8 cellular contexts compared by ENCODE assay signal in the genomic region with DNA sequence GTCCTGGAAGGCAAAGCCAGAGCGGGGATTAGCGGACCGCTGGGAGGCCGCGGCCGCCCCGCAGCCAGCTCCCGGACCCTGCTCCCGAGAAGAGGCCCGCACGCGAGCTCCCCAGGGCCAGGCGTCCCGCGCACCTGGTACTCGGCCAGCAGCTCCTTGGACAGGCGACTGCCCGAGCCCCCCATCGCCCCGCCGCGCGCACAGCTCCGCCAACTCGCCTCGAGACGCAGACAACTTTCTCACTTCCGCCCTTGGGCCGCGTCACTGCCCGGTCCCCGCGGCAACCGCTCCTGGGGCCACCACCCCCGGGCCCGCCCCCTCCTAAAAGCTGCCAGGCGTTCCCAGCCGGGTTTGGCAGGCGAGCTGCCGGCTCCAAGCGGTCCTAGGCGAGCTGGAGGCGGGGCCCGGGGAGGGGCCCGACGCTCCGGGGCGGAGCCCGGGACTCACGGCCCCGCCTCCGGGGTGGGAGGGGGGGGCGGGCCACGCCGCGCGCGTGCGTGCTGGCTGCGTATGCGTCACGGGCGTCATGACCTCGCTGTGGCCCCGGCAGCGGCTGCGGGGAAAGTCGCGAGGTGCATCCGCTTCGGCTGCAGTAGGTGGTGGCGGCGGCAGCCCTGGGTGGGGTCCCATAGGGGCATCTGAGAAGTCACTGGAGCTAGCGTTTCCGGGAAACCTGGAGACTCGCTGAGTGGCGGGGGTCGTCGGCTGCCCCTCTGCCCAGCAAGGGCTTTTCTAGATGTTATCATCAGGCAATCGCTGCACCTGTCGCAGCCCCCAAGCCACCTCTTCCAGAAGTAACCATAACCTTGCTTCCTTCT. TPM values are rescaled to one million over a fixed set of nuclear protein-coding genes. Genes with fewer than 3 reads are reported as not detected.
DNase-seq lines count a peak whose midpoint lies in the region; ATAC-seq and TF ChIP-seq lines count a peak whose summit lies in the region.

Gene CIB1 (minus strand): TSS at position 241 of the 818 bp plus-strand sequence. CDS start 56 bp downstream, at position 185.
A gene with protein sequence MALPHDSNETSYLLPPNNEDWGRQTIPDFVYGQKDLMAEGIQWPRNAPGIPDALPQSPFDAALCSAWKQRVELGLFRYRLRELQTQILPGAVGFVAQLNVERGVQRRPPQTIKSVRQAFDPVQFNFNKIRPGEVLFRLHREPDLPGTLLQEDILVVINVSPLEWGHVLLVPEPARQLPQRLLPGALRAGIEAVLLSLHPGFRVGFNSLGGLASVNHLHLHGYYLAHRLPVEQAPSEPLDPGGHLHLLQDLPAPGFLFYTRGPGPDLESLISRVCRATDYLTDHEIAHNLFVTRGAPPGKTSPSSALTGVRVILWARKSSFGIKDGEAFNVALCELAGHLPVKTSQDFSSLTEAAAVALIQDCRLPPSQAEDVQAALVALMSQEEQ (plus strand): TSS at position 509 of the 818 bp plus-strand sequence. CDS start 6,700 bp downstream, outside the sequence.

- CTCF ChIA-PET in BJ (lab: Yijun Ruan, JAX) = interaction anchor here (0.7 to 5.2 kb wide), 5 partner anchors 12 to 134 kb away, joined by 3 to 46 read pairs (median 3); no protein-coding TSS in a partner anchor
- CTCF ChIA-PET in activated CD4-positive, alpha-beta T cell treated with anti-CD3 and anti-CD28 coated beads for 36 hours (lab: Charles Lee) = interaction anchor here (0.5 to 3.0 kb wide), 16 partner anchors 12 to 811 kb away, joined by 3 to 13 read pairs (median 4); partner anchors contain the start of genes NGRN, SEMA4B, TTLL13 and ZNF710

- H3K9me3 Mint-ChIP-seq in activated CD4-positive, alpha-beta T cell treated with anti-CD3 and anti-CD28 coated beads for 36 hours (ENCODE audit: low read depth) = no peaks in the 10 kb centered on the region
- H3K9me3 Mint-ChIP-seq in chondrocyte (ENCODE audit: low read depth) = no peaks in the 10 kb centered on the region

- peak; percentile 78 for ATAC-seq in HG03457 (IDR thresholded peaks at IDR 0.05; ENCODE audit: unreplicated experiment)
- peak; percentile 82 for ATAC-seq in activated CD4-positive, alpha-beta T cell treated with anti-CD3 and anti-CD28 coated beads for 36 hours

- no peaks in the 10 kb centered on the region for H3K27me3 ChIP-seq in BJ (ENCODE audit: control insufficient read depth, insufficient read depth, low read length)

- peak within 1 kb of the TSS; percentile 97 for H3K27ac Mint-ChIP-seq in activated CD4-positive, alpha-beta T cell treated with anti-CD3 and anti-CD28 coated beads for 36 hours
- peak within 1 kb of the TSS; percentile 88 for H3K27ac Mint-ChIP-seq in chondrocyte (ENCODE audit: unreplicated experiment)

- TF ChIP-seq CTCF in BJ (IDR thresholded peaks at IDR 0.05; ENCODE audit: insufficient read depth, low read depth, low read length) = no peak
- no peak for TF ChIP-seq CTCF in chondrocyte (IDR thresholded peaks at IDR 0.05)

- H3K4me1 Mint-ChIP-seq in activated CD4-positive, alpha-beta T cell treated with anti-CD3 and anti-CD28 coated beads for 36 hours = peaks cover 46% of the 10 kb centered on the region
- peaks cover 25% of the 10 kb centered on the region for H3K4me1 Mint-ChIP-seq in chondrocyte (ENCODE audit: low read depth)

- intact Hi-C loops in activated CD4-positive, alpha-beta T cell treated with anti-CD3 and anti-CD28 coated beads for 36 hours (cut with DNase I, micrococcal nuclease) = loop anchor here (1.0 to 5.0 kb wide), 17 partner anchors 15 to 701 kb away; partner anchors contain the start of genes IDH2 (in 2 of the 2), NGRN (in 2 of the 2), AP3S2 (in 1 of the 2) and BLM (in 1 of the 2)

- POLR2A ChIA-PET in BJ (lab: Charles Lee) = interaction anchor here (0.6 to 0.9 kb wide), 7 partner anchors 33 to 362 kb away, joined by 3 to 14 read pairs (median 5); partner anchors contain the start of gene ZNF710
- POLR2A ChIA-PET in activated CD4-positive, alpha-beta T cell treated with anti-CD3 and anti-CD28 coated beads for 36 hours (lab: Charles Lee) = interaction anchor here (0.6 to 1.5 kb wide), 8 partner anchors 18 to 697 kb away, joined by 3 to 6 read pairs (median 4); partner anchors contain the start of gene SEMA4B

- DNase-seq in BJ (ENCODE audit: low read depth) = peak; percentile 76
- DNase-seq in GM19240 (ENCODE audit: insufficient read length, low spot score) = peak; percentile 90
- DNase-seq in NCI-H524 (lab: John Stamatoyannopoulos, UW) = peak; percentile 94
- peak; percentile 99 for DNase-seq in activated CD4-positive, alpha-beta T cell treated with anti-CD3 and anti-CD28 coated beads for 36 hours
- DNase-seq in chondrocyte (ENCODE audit: low spot score) = no peak
- DNase-seq in kidney glomerular epithelial cell (lab: John Stamatoyannopoulos, UW) = peak; percentile 92
- DNase-seq in stimulated activated CD4-positive, alpha-beta T cell treated with anti-CD3 and anti-CD28 coated beads, Interleukin-15, amount 100 ng/mL, for 48 hours (ENCODE audit: low read depth in 2 of 2) = peak; percentile 96 to 97

- H3K27me3 Mint-ChIP-seq in activated CD4-positive, alpha-beta T cell treated with anti-CD3 and anti-CD28 coated beads for 36 hours = no peaks in the 10 kb centered on the region
- no peaks in the 10 kb centered on the region for H3K27me3 Mint-ChIP-seq in chondrocyte (ENCODE audit: low read depth)

- H3K36me3 Mint-ChIP-seq in activated CD4-positive, alpha-beta T cell treated with anti-CD3 and anti-CD28 coated beads for 36 hours (ENCODE audit: low read depth) = peaks cover 47% of the 10 kb centered on the region
- H3K36me3 Mint-ChIP-seq in chondrocyte (ENCODE audit: low read depth) = peaks cover 10% of the 10 kb centered on the region

- peaks cover 17% of the 10 kb centered on the region for H3K36me3 ChIP-seq in BJ (ENCODE audit: control insufficient read depth, insufficient read depth, low read length)

- peak within 1 kb of the TSS; percentile 92 for H3K4me3 ChIP-seq in BJ (ENCODE audit: low read depth, low read length)

- peak within 1 kb of the TSS; percentile 99 for H3K4me3 Mint-ChIP-seq in activated CD4-positive, alpha-beta T cell treated with anti-CD3 and anti-CD28 coated beads for 36 hours
- peak within 1 kb of the TSS; percentile 81 for H3K4me3 Mint-ChIP-seq in chondrocyte (ENCODE audit: unreplicated experiment)

RNA-seq across cellular contexts. Expression of gene CIB1, which starts in this region (rescaled TPM):
- 60.5 and 102 TPM in 2 replicates for polyA plus RNA-seq in BJ (2011; rRNA removed)
- polyA minus RNA-seq in BJ (2011; rRNA and poly(A)+ RNA removed) = 17.8 and 34.4 TPM in 2 replicates
- total RNA-seq in activated CD4-positive, alpha-beta T cell treated with anti-CD3 and anti-CD28 coated beads for 36 hours = 100 to 1,000 TPM; 135 to 140 TPM
- 40.2 to 42.4 TPM (median 40.9 TPM) in 3 replicates for total RNA-seq in chondrocyte

RNA-seq across cellular contexts. Expression of the second gene that starts in this region (rescaled TPM):
- polyA plus RNA-seq in BJ (2011; rRNA removed) = 2.4 and 4.8 TPM in 2 replicates
- 12.4 and 17.6 TPM in 2 replicates for polyA minus RNA-seq in BJ (2011; rRNA and poly(A)+ RNA removed)
- 1 to 10 TPM; 5.6 to 6.6 TPM for total RNA-seq in activated CD4-positive, alpha-beta T cell treated with anti-CD3 and anti-CD28 coated beads for 36 hours
- 4.8 to 5.8 TPM (median 5.5 TPM) in 3 replicates for total RNA-seq in chondrocyte
